20 cellular contexts compared by ENCODE assay signal in the genomic region with DNA sequence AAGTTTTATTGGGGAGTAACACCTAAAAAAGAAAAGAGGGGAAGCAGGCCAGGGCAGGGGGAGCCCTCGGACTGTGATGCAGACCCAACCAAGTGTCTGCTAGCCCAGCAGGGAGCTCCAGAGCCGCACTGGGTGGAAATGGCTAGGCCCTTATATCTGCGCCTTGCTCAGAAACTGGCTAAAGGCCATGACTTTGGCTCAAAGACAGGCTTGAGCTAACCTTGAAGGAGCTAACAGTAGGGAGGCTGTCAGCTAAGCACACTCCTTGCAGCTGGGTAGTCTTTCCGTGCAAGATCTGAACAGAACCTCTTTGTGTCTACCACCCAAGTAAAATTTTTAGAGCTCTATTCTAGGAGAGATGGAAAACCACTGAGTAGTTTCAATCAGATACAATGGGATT. TPM values are rescaled to one million over a fixed set of nuclear protein-coding genes. Genes with fewer than 3 reads are reported as not detected.
DNase-seq lines count a peak whose midpoint lies in the region; ATAC-seq, FAIRE-seq and TF ChIP-seq lines count a peak whose summit lies in the region.
"Had no signal": no experiment of that assay in that cellular context is flagged by ENCODE, and none has a peak within 500 bp of the region (broad histone marks: within the 10 kb centered on the region; RNA-seq: fewer than 3 reads in every experiment).

No MANE protein-coding gene starts in this region.

- no peaks in the 10 kb centered on the region for H3K9me1 ChIP-seq in K562 (ENCODE audit: control insufficient read depth, insufficient read depth, low read length)

- POLR2A ChIA-PET in K562 (lab: Yijun Ruan, JAX), result interaction anchor here (1.1 kb wide), 1 partner anchor 11 kb away, joined by 10 read pairs; no protein-coding TSS in a partner anchor

- H3K79me2 ChIP-seq in K562 (ENCODE audit: control insufficient read depth, insufficient read depth, low read length), result no peaks in the 10 kb centered on the region
- no peaks in the 10 kb centered on the region for H3K79me2 ChIP-seq in trophoblast cell (ENCODE audit: control insufficient read depth, insufficient read depth, low read length, poor library complexity)

- BruUV-seq in K562 (replicated peaks; lab: Mats Ljungman, UMichigan), result no TSS peak

- H2BK120ac ChIP-seq in trophoblast cell (ENCODE audit: insufficient read depth, low read length, poor library complexity), result peak overlapping the region; percentile 11

- CTCF ChIA-PET in K562 (lab: Yijun Ruan, JAX; ENCODE audit: low intra/inter-chr PET ratio), result no interaction called here

- in situ Hi-C loops in K562 (cut with MboI), result no loop called here

- peak overlapping the region; percentile 64 for H2BK12ac ChIP-seq in trophoblast cell (ENCODE audit: low read length)

- H3K14ac ChIP-seq in trophoblast cell (ENCODE audit: low read length), result peak overlapping the region; percentile 11

- DNase-seq in COLO829 (ENCODE audit: low spot score) (peak; percentile 40), DMS79 (lab: John Stamatoyannopoulos, UW) (peak; percentile 64), K562 (ENCODE audit: extremely low read depth in 1 of 4, low spot score in 3 of 4) (no peak), trophoblast cell (no peak), SIG-M5 treated with dmso at 0.1 percent for 504 hours (lab: John Stamatoyannopoulos, UW; ENCODE audit: unreplicated experiment) (no peak), substantia nigra (lab: John Stamatoyannopoulos, UW) (no peak), left colon (no peak)
- DNase-seq: BE2C; CD4-positive, alpha-beta memory T cell; COR-L47; DMS153; GM23248; IMR-90 had no signal

- H3K4me1 ChIP-seq in K562 (replicated peaks in 1 of 2; ENCODE audit: control insufficient read depth in 2 of 2, insufficient read depth in 2 of 2, low read length in 2 of 2), result no peaks in the 10 kb centered on the region; a peak in 2 of 5 replicates
- H3K4me1 ChIP-seq in trophoblast cell (ENCODE audit: control insufficient read depth in 1 of 2, insufficient read depth in 2 of 2, low read length in 2 of 2), result no peaks in the 10 kb centered on the region
- H3K4me1 ChIP-seq: A549, BE2C had no signal

- no peaks in the 10 kb centered on the region for H3K9me3 ChIP-seq in K562 (replicated peaks; ENCODE audit: control insufficient read depth, insufficient read depth, low read depth, low read length)
- peaks cover 2% of the 10 kb centered on the region for H3K9me3 ChIP-seq in trophoblast cell (ENCODE audit: insufficient read depth, low read depth, low read length)
- H3K9me3 ChIP-seq: A549, BE2C had no signal

- TF ChIP-seq EP300 in K562 (IDR thresholded peaks at IDR 0.05; ENCODE audit: low read length), result no peak

- no peak overlapping the region for H3K27ac ChIP-seq in K562 (ENCODE audit: extremely low read depth, low read depth, low read length)
- H3K27ac ChIP-seq in trophoblast cell (ENCODE audit: low read depth, low read length), result no peak overlapping the region
- H3K27ac ChIP-seq in substantia nigra (ENCODE audit: low read depth, low read length, poor library complexity, severe bottlenecking), result no peak overlapping the region
- H3K27ac ChIP-seq: A549, C4-2B, GM23248 had no signal

- intact Hi-C loops in K562 (cut with micrococcal nuclease), result no loop called here
- intact Hi-C loops in left colon (cut with DNase I, micrococcal nuclease), result no loop called here

- no peak overlapping the region for H2BK5ac ChIP-seq in trophoblast cell (ENCODE audit: low read depth, low read length, poor library complexity)

- no peak overlapping the region for H2AFZ ChIP-seq in K562 (ENCODE audit: low read depth, low read length)
- no peak overlapping the region for H2AFZ ChIP-seq in trophoblast cell (ENCODE audit: insufficient read depth, low read length, poor library complexity)
- H2AFZ ChIP-seq: GM23248 had no signal

- TF ChIP-seq CTCF in K562 (IDR thresholded peaks at IDR 0.05 in 2 of 3, conservative IDR thresholded peaks at IDR 0.05 in 1 of 3; ENCODE audit: insufficient read depth in 2 of 3, low read depth in 1 of 3, low read length in 3 of 3), result peak in 1 of 3 experiments; percentile 30; a peak in 1 of 6 replicates

- no peak for FAIRE-seq in K562 (lab: Jason Lieb, UNC)
- FAIRE-seq: A549, D721Med, GM12878, GM18507, H54 had no signal

- H4K12ac ChIP-seq in trophoblast cell (ENCODE audit: low read depth, low read length), result no peak overlapping the region

- no peaks in the 10 kb centered on the region; the same call in 1 of the 2 replicates for H4K20me1 ChIP-seq in K562 (replicated peaks; ENCODE audit: control insufficient read depth, insufficient read depth, low read length)

- no peak overlapping the region for H4K8ac ChIP-seq in trophoblast cell (ENCODE audit: low read depth, low read length)

- 54% methylated on average over 4 of the region's 4 CpGs for WGBS in K562 (ENCODE audit: insufficient coverage, low coverage, missing lambda C conversion rate)
- no CpG with 5 or more reads among the region's 4 CpGs for WGBS in trophoblast cell (ENCODE audit: extremely low coverage, insufficient coverage, insufficient read length)

- H3K4me2 ChIP-seq in K562 (ENCODE audit: insufficient read depth, low read length), result no peak overlapping the region
- H3K4me2 ChIP-seq in trophoblast cell (ENCODE audit: low read length), result no peak overlapping the region
- H3K4me2 ChIP-seq: A549 had no signal

- H3K9ac ChIP-seq in K562 (ENCODE audit: insufficient read depth in 1 of 2, low read depth in 2 of 2, low read length in 2 of 2) (no peak overlapping the region), trophoblast cell (ENCODE audit: low read length) (no peak overlapping the region)
- H3K9ac ChIP-seq: GM23248 had no signal

- ATAC-seq in K562 (peak; percentile 56), left colon (no peak)
- ATAC-seq: A549, GM12878, HCT116 had no signal

- no peak overlapping the region for H3K4ac ChIP-seq in trophoblast cell (ENCODE audit: low read depth, low read length)

- H3K27me3 ChIP-seq in K562 (ENCODE audit: control insufficient read depth in 2 of 2, insufficient read depth in 2 of 2, low read length in 2 of 2) (peaks cover 6 to 18% of the 10 kb centered on the region in 2 experiments; a peak in 3 of 5 replicates), trophoblast cell (ENCODE audit: insufficient read depth, low read length) (no peaks in the 10 kb centered on the region)

- no peaks in the 10 kb centered on the region for H3K79me1 ChIP-seq in trophoblast cell (ENCODE audit: low read length)

- no peak overlapping the region for H3K18ac ChIP-seq in trophoblast cell (ENCODE audit: low read length)

- TF ChIP-seq POLR2A in K562 (conservative IDR thresholded peaks at IDR 0.05), result no peak

- H3K4me3 ChIP-seq in K562 (no peak overlapping the region), trophoblast cell (ENCODE audit: low read depth, low read length) (no peak overlapping the region)
- H3K4me3 ChIP-seq: A549, GM12878, GM23248 had no signal

- peak in 1 of 2 experiments; percentile 4; a peak in 1 of 4 replicates for TF ChIP-seq RAD21 in K562 (CRISPR knock-in tag; conservative IDR thresholded peaks at IDR 0.05 in 1 of 2, IDR thresholded peaks at IDR 0.05 in 1 of 2)

- no peak overlapping the region for H3K23ac ChIP-seq in trophoblast cell (ENCODE audit: low read length)

- H2AK5ac ChIP-seq in trophoblast cell (ENCODE audit: low read length), result no peak overlapping the region

- no peaks in the 10 kb centered on the region for H3K36me3 ChIP-seq in K562 (ENCODE audit: control insufficient read depth, insufficient read depth, low read length)
- H3K36me3 ChIP-seq in trophoblast cell (ENCODE audit: control insufficient read depth in 1 of 2, insufficient read depth in 2 of 2, low read length in 2 of 2), result no peaks in the 10 kb centered on the region
- H3K36me3 ChIP-seq: BE2C had no signal

- peak overlapping the region; percentile 47 for H4K91ac ChIP-seq in trophoblast cell (ENCODE audit: low read depth, low read length)

TF ChIP-seq in K562, 482 proteins besides CTCF, POLR2A, EP300 and RAD21:
- TF ChIP-seq MAZ (CRISPR knock-in tag; conservative IDR thresholded peaks at IDR 0.05 in 1 of 2, IDR thresholded peaks at IDR 0.05 in 1 of 2) (no peak), CC2D1A (IDR thresholded peaks at IDR 0.05) (no peak), YBX1 (IDR thresholded peaks at IDR 0.05) (no peak), ZNF347 (CRISPR knock-in tag; IDR thresholded peaks at IDR 0.05; ENCODE audit: low read depth) (no peak), ERF (CRISPR knock-in tag; IDR thresholded peaks at IDR 0.05) (no peak), BRD9 (IDR thresholded peaks at IDR 0.05; ENCODE audit: low read depth, partially characterized antibody) (no peak), RFX7 (CRISPR knock-in tag; IDR thresholded peaks at IDR 0.05) (no peak), CBX5 (IDR thresholded peaks at IDR 0.05; ENCODE audit: borderline replicate concordance, low read depth) (no peak), NFIX (CRISPR knock-in tag; IDR thresholded peaks at IDR 0.05; ENCODE audit: low read depth) (no peak), ZNF217 (CRISPR knock-in tag; IDR thresholded peaks at IDR 0.05) (no peak), SIN3A (IDR thresholded peaks at IDR 0.05; ENCODE audit: borderline replicate concordance in 2 of 2, control insufficient read depth in 1 of 2, low read depth in 2 of 2, low read length in 2 of 2) (no peak)

RNA-seq across cellular contexts. Expression of a gene that starts 43.0 kb away (rescaled TPM):
- total RNA-seq in K562 (2011; cell fraction: chromatin; rRNA removed; ENCODE audit: low replicate concordance), result 8.9 and 33.9 TPM in 2 replicates
- total RNA-seq in K562 (2011; cell fraction: nucleolus; rRNA removed), result 6.2 TPM in 2 replicates
- total RNA-seq in K562 (2011; cell fraction: nucleoplasm; rRNA removed), result 12.7 and 20.5 TPM in 2 replicates
- 5.2 and 5.7 TPM in 2 replicates for total RNA-seq in K562 (2014; rRNA removed)
- 10.4 and 13.0 TPM in 2 replicates for total RNA-seq in K562 (2014; rRNA removed; fragmentation: Illumina TruSeq; extraction: Trizol)
- 7.2 and 7.9 TPM in 2 replicates for total RNA-seq in K562 (2015; rRNA removed; fragmentation: Illumina TruSeq; extraction: Trizol)
- total RNA-seq in K562 (2021), result 10.5 and 12.5 TPM in 2 replicates
- 16.9 and 17.2 TPM in 2 replicates for polyA plus RNA-seq in K562 (2011; rRNA removed)
- 3.7 and 7.0 TPM in 2 replicates for polyA plus RNA-seq in K562 (2011; cell fraction: cytosol; rRNA removed)
- 14.6 and 22.0 TPM in 2 replicates for polyA plus RNA-seq in K562 (2011; cell fraction: nucleus; rRNA removed)
- 4.7 and 5.9 TPM in 2 replicates for polyA plus RNA-seq in K562 (2012)
- 7.7 and 7.9 TPM in 2 replicates for polyA plus RNA-seq in K562 (2014; fragmentation: Illumina TruSeq; extraction: Trizol)
- polyA plus RNA-seq in K562 (2014; fragmentation: Nextera tagmentation; extraction: Ambion mirVana), result 1 to 10 TPM; 3.9 to 4.9 TPM
- 6.5 and 8.9 TPM in 2 replicates for polyA plus RNA-seq in K562 (2014; rRNA removed)
- 24.6 and 26.4 TPM in 2 replicates for polyA minus RNA-seq in K562 (2011; rRNA and poly(A)+ RNA removed)
- 6.0 and 7.9 TPM in 2 replicates for polyA minus RNA-seq in K562 (2011; cell fraction: cytosol; rRNA and poly(A)+ RNA removed)
- 13.1 and 23.7 TPM in 2 replicates for polyA minus RNA-seq in K562 (2011; cell fraction: nucleus; rRNA and poly(A)+ RNA removed)
- polyA plus RNA-seq in trophoblast cell (2013), result 3.4 TPM in 2 replicates
- total RNA-seq in left colon, result 10 to 100 TPM; 11.1 to 17.7 TPM

Comparison
In these comparisons a context has a peak if more than half of its experiments do, and no peak if none do; other contexts are left out.
1. DNase-seq: peak in COLO829 (single experiment) and DMS79 (single experiment); none in K562 (0 of 4), trophoblast cell (0 of 2), SIG-M5 treated with dmso at 0.1 percent for 504 hours (single experiment), substantia nigra (0 of 49) and left colon (0 of 2).